Comparison of ENCODE assay signal across 1 cellular context in the genomic region with DNA sequence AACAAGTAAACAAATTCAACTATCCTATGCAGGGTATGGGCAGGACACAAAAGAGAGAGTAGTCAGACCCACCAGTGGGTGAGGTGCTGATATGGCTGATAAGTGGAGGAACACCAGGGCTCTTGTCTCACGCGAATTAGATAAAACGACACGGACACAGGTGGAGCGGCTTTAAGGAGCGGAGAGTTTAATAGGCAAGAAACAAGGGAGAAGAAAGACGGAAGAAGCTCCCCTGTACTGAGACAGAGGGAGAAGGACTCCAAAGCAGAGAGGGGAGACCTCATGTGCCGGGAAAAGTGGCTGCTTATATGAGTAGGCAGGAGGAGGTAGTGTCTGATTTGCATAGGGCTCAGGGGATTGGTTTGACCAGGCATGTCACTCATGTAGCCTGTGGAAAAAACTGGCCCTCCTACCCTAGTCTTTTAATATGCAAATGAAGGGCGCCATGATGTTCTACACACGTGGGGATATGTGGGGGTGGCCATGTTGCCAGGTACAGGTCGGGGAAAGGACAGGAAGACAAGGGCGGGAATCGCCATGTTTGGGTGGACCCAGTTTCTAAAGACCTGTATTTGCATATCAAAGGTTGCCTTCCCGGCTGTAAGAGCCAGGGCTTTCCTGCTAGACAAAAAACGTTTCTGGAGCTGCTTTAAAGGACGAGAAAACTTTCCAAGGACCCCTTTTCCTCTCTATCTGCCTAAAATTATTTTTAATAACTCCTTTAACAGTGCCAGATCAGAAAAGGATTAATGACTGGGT.
A peak's percentile ranks its signal among the peaks of the same experiment; 100 is the strongest.
TF ChIP-seq lines count a peak whose summit lies in the region.

No MANE protein-coding gene starts in this region.

TF ChIP-seq in GM12878, 131 proteins besides CTCF, POLR2A, EP300 and RAD21 (continued from another document and continues in another):
- TF ChIP-seq ESRRA (IDR thresholded peaks at IDR 0.05; ENCODE audit: low read length) = no peak
- TF ChIP-seq, protein P1, sequence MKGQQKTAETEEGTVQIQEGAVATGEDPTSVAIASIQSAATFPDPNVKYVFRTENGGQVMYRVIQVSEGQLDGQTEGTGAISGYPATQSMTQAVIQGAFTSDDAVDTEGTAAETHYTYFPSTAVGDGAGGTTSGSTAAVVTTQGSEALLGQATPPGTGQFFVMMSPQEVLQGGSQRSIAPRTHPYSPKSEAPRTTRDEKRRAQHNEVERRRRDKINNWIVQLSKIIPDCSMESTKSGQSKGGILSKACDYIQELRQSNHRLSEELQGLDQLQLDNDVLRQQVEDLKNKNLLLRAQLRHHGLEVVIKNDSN (IDR thresholded peaks at IDR 0.05; ENCODE audit: borderline replicate concordance, extremely low read length, insufficient read depth, low read depth, low read length) = no peak
- no peak for TF ChIP-seq MEF2A (IDR thresholded peaks at IDR 0.05; ENCODE audit: insufficient read depth, low read depth, low read length)
- TF ChIP-seq FOS (IDR thresholded peaks at IDR 0.05; ENCODE audit: borderline replicate concordance, extremely low read depth, insufficient read length) = no peak
- TF ChIP-seq POLR2AphosphoS2 (IDR thresholded peaks at IDR 0.05; ENCODE audit: low read depth, low read length) = peak; percentile 76; the same call in 1 of the 2 replicates
- TF ChIP-seq CBFB (IDR thresholded peaks at IDR 0.05; ENCODE audit: low read depth) = peak; percentile 48; the same call in 1 of the 2 replicates
- no peak for TF ChIP-seq IRF4 (IDR thresholded peaks at IDR 0.05; ENCODE audit: low read depth, low read length)
- TF ChIP-seq, protein P2, sequence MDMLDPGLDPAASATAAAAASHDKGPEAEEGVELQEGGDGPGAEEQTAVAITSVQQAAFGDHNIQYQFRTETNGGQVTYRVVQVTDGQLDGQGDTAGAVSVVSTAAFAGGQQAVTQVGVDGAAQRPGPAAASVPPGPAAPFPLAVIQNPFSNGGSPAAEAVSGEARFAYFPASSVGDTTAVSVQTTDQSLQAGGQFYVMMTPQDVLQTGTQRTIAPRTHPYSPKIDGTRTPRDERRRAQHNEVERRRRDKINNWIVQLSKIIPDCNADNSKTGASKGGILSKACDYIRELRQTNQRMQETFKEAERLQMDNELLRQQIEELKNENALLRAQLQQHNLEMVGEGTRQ (IDR thresholded peaks at IDR 0.05; ENCODE audit: borderline replicate concordance, low read depth, low read length) = peak; percentile 44
- TF ChIP-seq ZNF274 (IDR thresholded peaks at IDR 0.05; ENCODE audit: insufficient read depth, insufficient read length) = no peak
- no peak for TF ChIP-seq TARDBP (IDR thresholded peaks at IDR 0.05; ENCODE audit: borderline replicate concordance)
- TF ChIP-seq, protein P3, sequence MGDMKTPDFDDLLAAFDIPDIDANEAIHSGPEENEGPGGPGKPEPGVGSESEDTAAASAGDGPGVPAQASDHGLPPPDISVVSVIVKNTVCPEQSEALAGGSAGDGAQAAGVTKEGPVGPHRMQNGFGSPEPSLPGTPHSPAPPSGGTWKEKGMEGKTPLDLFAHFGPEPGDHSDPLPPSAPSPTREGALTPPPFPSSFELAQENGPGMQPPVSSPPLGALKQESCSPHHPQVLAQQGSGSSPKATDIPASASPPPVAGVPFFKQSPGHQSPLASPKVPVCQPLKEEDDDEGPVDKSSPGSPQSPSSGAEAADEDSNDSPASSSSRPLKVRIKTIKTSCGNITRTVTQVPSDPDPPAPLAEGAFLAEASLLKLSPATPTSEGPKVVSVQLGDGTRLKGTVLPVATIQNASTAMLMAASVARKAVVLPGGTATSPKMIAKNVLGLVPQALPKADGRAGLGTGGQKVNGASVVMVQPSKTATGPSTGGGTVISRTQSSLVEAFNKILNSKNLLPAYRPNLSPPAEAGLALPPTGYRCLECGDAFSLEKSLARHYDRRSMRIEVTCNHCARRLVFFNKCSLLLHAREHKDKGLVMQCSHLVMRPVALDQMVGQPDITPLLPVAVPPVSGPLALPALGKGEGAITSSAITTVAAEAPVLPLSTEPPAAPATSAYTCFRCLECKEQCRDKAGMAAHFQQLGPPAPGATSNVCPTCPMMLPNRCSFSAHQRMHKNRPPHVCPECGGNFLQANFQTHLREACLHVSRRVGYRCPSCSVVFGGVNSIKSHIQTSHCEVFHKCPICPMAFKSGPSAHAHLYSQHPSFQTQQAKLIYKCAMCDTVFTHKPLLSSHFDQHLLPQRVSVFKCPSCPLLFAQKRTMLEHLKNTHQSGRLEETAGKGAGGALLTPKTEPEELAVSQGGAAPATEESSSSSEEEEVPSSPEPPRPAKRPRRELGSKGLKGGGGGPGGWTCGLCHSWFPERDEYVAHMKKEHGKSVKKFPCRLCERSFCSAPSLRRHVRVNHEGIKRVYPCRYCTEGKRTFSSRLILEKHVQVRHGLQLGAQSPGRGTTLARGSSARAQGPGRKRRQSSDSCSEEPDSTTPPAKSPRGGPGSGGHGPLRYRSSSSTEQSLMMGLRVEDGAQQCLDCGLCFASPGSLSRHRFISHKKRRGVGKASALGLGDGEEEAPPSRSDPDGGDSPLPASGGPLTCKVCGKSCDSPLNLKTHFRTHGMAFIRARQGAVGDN (IDR thresholded peaks at IDR 0.05) = no peak; the same call in 1 of the 2 replicates
- TF ChIP-seq MYC (IDR thresholded peaks at IDR 0.05; ENCODE audit: insufficient read depth, insufficient read length, insufficient replicate concordance, low read length, severe bottlenecking) = no peak
- no peak for TF ChIP-seq ZSCAN29 (IDR thresholded peaks at IDR 0.05)
- TF ChIP-seq MXI1 (IDR thresholded peaks at IDR 0.05; ENCODE audit: low read depth, low read length) = peak; percentile 97
- TF ChIP-seq, protein P4, sequence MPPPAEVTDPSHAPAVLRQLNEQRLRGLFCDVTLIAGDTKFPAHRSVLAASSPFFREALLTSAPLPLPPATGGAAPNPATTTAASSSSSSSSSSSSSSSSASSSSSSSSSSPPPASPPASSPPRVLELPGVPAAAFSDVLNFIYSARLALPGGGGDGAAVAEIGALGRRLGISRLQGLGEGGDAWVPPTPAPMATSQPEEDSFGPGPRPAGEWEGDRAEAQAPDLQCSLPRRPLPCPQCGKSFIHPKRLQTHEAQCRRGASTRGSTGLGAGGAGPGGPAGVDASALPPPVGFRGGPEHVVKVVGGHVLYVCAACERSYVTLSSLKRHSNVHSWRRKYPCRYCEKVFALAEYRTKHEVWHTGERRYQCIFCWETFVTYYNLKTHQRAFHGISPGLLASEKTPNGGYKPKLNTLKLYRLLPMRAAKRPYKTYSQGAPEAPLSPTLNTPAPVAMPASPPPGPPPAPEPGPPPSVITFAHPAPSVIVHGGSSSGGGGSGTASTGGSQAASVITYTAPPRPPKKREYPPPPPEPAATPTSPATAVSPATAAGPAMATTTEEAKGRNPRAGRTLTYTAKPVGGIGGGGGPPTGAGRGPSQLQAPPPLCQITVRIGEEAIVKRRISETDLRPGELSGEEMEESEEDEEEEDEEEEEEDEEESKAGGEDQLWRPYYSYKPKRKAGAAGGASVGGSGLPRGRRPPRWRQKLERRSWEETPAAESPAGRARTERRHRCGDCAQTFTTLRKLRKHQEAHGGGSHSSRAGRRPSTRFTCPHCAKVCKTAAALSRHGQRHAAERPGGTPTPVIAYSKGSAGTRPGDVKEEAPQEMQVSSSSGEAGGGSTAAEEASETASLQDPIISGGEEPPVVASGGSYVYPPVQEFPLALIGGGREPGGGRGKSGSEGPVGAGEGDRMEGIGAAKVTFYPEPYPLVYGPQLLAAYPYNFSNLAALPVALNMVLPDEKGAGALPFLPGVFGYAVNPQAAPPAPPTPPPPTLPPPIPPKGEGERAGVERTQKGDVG (CRISPR knock-in tag; IDR thresholded peaks at IDR 0.05) = no peak
- no peak for TF ChIP-seq SUZ12 (IDR thresholded peaks at IDR 0.05; ENCODE audit: unreplicated experiment)
- peak; percentile 71; the same call in 1 of the 2 replicates for TF ChIP-seq NBN (IDR thresholded peaks at IDR 0.05)
- TF ChIP-seq SUPT20H (IDR thresholded peaks at IDR 0.05; ENCODE audit: borderline replicate concordance, control insufficient read depth, low read depth, low read length) = no peak
- TF ChIP-seq MTA3 (IDR thresholded peaks at IDR 0.05; ENCODE audit: borderline replicate concordance, low read length) = no peak
- 0 out of 2 replicates have a peak, but pooled peaks have one; percentile 31 for TF ChIP-seq HCFC1 (IDR thresholded peaks at IDR 0.05; ENCODE audit: low read length)
- no peak; the same call in 1 of the 2 replicates for TF ChIP-seq CHD2 (IDR thresholded peaks at IDR 0.05; ENCODE audit: borderline replicate concordance, low read depth, low read length)
- no peak for TF ChIP-seq RBBP5 (conservative IDR thresholded peaks at IDR 0.05)
- TF ChIP-seq SIX5 (IDR thresholded peaks at IDR 0.05; ENCODE audit: low read depth, low read length, severe bottlenecking) = no peak
- TF ChIP-seq PAX5 (IDR thresholded peaks at IDR 0.05; ENCODE audit: borderline replicate concordance, low read depth, low read length) = no peak
- no peak for TF ChIP-seq RCOR1 (conservative IDR thresholded peaks at IDR 0.05; ENCODE audit: low read depth, low read length)
- TF ChIP-seq ETV6 (conservative IDR thresholded peaks at IDR 0.05 in 1 of 2, IDR thresholded peaks at IDR 0.05 in 1 of 2; ENCODE audit: borderline replicate concordance in 1 of 2, low read depth in 1 of 2) = no peak
- no peak for TF ChIP-seq GABPA (IDR thresholded peaks at IDR 0.05; ENCODE audit: low read depth)
- peak; percentile 39; the same call in 1 of the 2 replicates for TF ChIP-seq ZBED1 (IDR thresholded peaks at IDR 0.05; ENCODE audit: borderline replicate concordance)
- TF ChIP-seq, protein P5, sequence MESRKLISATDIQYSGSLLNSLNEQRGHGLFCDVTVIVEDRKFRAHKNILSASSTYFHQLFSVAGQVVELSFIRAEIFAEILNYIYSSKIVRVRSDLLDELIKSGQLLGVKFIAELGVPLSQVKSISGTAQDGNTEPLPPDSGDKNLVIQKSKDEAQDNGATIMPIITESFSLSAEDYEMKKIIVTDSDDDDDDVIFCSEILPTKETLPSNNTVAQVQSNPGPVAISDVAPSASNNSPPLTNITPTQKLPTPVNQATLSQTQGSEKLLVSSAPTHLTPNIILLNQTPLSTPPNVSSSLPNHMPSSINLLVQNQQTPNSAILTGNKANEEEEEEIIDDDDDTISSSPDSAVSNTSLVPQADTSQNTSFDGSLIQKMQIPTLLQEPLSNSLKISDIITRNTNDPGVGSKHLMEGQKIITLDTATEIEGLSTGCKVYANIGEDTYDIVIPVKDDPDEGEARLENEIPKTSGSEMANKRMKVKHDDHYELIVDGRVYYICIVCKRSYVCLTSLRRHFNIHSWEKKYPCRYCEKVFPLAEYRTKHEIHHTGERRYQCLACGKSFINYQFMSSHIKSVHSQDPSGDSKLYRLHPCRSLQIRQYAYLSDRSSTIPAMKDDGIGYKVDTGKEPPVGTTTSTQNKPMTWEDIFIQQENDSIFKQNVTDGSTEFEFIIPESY (IDR thresholded peaks at IDR 0.05) = no peak
- peak; percentile 82 for TF ChIP-seq FOXK2 (IDR thresholded peaks at IDR 0.05)
- TF ChIP-seq KLF5 (IDR thresholded peaks at IDR 0.05; ENCODE audit: partially characterized antibody) = no peak
- no peak for TF ChIP-seq SMARCA5 (IDR thresholded peaks at IDR 0.05)
- TF ChIP-seq, protein P6, sequence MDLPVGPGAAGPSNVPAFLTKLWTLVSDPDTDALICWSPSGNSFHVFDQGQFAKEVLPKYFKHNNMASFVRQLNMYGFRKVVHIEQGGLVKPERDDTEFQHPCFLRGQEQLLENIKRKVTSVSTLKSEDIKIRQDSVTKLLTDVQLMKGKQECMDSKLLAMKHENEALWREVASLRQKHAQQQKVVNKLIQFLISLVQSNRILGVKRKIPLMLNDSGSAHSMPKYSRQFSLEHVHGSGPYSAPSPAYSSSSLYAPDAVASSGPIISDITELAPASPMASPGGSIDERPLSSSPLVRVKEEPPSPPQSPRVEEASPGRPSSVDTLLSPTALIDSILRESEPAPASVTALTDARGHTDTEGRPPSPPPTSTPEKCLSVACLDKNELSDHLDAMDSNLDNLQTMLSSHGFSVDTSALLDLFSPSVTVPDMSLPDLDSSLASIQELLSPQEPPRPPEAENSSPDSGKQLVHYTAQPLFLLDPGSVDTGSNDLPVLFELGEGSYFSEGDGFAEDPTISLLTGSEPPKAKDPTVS (IDR thresholded peaks at IDR 0.05; ENCODE audit: low read depth, low read length) = no peak
- no peak; the same call in 1 of the 2 replicates for TF ChIP-seq IKZF1 (conservative IDR thresholded peaks at IDR 0.05)
- no peak for TF ChIP-seq PAX8 (IDR thresholded peaks at IDR 0.05)
- TF ChIP-seq, protein P7, sequence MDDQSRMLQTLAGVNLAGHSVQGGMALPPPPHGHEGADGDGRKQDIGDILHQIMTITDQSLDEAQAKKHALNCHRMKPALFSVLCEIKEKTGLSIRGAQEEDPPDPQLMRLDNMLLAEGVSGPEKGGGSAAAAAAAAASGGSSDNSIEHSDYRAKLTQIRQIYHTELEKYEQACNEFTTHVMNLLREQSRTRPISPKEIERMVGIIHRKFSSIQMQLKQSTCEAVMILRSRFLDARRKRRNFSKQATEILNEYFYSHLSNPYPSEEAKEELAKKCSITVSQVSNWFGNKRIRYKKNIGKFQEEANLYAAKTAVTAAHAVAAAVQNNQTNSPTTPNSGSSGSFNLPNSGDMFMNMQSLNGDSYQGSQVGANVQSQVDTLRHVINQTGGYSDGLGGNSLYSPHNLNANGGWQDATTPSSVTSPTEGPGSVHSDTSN (IDR thresholded peaks at IDR 0.05; ENCODE audit: insufficient replicate concordance, low read depth, low read length) = peak; percentile 93
- no peak for TF ChIP-seq MEF2B (IDR thresholded peaks at IDR 0.05; ENCODE audit: partially characterized antibody, poor library complexity, severe bottlenecking)
- TF ChIP-seq ZNF384 (IDR thresholded peaks at IDR 0.05; ENCODE audit: borderline replicate concordance, low read depth, low read length) = peak; percentile 75
- peak; percentile 65; the same call in 1 of the 2 replicates for TF ChIP-seq CREB1 (IDR thresholded peaks at IDR 0.05; ENCODE audit: low read depth)
- no peak for TF ChIP-seq SREBF2 (IDR thresholded peaks at IDR 0.05; ENCODE audit: low read length)
- TF ChIP-seq CHD1 (IDR thresholded peaks at IDR 0.05; ENCODE audit: low read depth, low read length) = no peak
- TF ChIP-seq BMI1 (IDR thresholded peaks at IDR 0.05; ENCODE audit: borderline replicate concordance) = no peak
- TF ChIP-seq, protein P8, sequence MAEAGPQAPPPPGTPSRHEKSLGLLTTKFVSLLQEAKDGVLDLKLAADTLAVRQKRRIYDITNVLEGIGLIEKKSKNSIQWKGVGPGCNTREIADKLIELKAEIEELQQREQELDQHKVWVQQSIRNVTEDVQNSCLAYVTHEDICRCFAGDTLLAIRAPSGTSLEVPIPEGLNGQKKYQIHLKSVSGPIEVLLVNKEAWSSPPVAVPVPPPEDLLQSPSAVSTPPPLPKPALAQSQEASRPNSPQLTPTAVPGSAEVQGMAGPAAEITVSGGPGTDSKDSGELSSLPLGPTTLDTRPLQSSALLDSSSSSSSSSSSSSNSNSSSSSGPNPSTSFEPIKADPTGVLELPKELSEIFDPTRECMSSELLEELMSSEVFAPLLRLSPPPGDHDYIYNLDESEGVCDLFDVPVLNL (IDR thresholded peaks at IDR 0.05; ENCODE audit: low read depth, low read length) = peak; percentile 83
- peak; percentile 80; the same call in 1 of the 2 replicates for TF ChIP-seq DPF2 (IDR thresholded peaks at IDR 0.05)
- TF ChIP-seq SIN3A (IDR thresholded peaks at IDR 0.05; ENCODE audit: low read depth, low read length) = peak; percentile 84
- peak; percentile 19; the same call in 1 of the 2 replicates for TF ChIP-seq NR2C1 (IDR thresholded peaks at IDR 0.05)
- TF ChIP-seq PML (IDR thresholded peaks at IDR 0.05; ENCODE audit: low read length) = peak; percentile 97
- peak; percentile 99 for TF ChIP-seq POU2F2 (IDR thresholded peaks at IDR 0.05; ENCODE audit: borderline replicate concordance, low read depth, low read length)
- TF ChIP-seq BACH1 (IDR thresholded peaks at IDR 0.05; ENCODE audit: borderline replicate concordance) = no peak
- TF ChIP-seq EGR1 (IDR thresholded peaks at IDR 0.05; ENCODE audit: borderline replicate concordance in 1 of 2, low read depth in 2 of 2, low read length in 2 of 2) = no peak
- TF ChIP-seq CEBPB (IDR thresholded peaks at IDR 0.05; ENCODE audit: borderline replicate concordance in 1 of 2, low read depth in 2 of 2, low read length in 2 of 2) = no peak
